ENCODE assay signal across 10 cellular contexts in genomic region chr2:152134488-152135280, GRCh38. TPM values are rescaled to one million over a fixed set of nuclear protein-coding genes. Genes with fewer than 3 reads are reported as not detected.
A peak's percentile ranks its signal among the peaks of the same experiment; 100 is the strongest.
DNase-seq lines count a peak whose midpoint lies in the region; ATAC-seq and TF ChIP-seq lines count a peak whose summit lies in the region.
"Had no signal": no experiment of that assay in that cellular context is flagged by ENCODE, and none has a peak within 500 bp of the region (broad histone marks: within the 10 kb centered on the region; RNA-seq: fewer than 3 reads in every experiment).

No MANE protein-coding gene starts in this region.

- H3K79me2 ChIP-seq in osteoblast (ENCODE audit: insufficient read depth, low read length) = no peaks in the 10 kb centered on the region

- H3K9me3 Mint-ChIP-seq in activated naive CD4-positive, alpha-beta T cell treated with anti-CD3 and anti-CD28 coated beads for 36 hours = no peaks in the 10 kb centered on the region
- no peaks in the 10 kb centered on the region for H3K9me3 Mint-ChIP-seq in activated T-cell treated with anti-CD3 and anti-CD28 coated beads, Interleukin-2, amount 50 U/mL, for 4 hours
- H3K9me3 Mint-ChIP-seq: naive B cell had no signal

- no peak overlapping the region for H2AFZ ChIP-seq in osteoblast (ENCODE audit: low read length)

- H3K4me1 ChIP-seq in osteoblast (ENCODE audit: insufficient read depth, low read length) (peaks cover 12% of the 10 kb centered on the region), tibial nerve (peaks cover 0 to 9% (median 0%) of the 10 kb centered on the region in 4 donors)

- no peak overlapping the region for H3K4me3 Mint-ChIP-seq in activated naive CD4-positive, alpha-beta T cell treated with anti-CD3 and anti-CD28 coated beads for 36 hours
- H3K4me3 Mint-ChIP-seq in activated T-cell treated with anti-CD3 and anti-CD28 coated beads, Interleukin-2, amount 50 U/mL, for 4 hours = no peak overlapping the region
- H3K4me3 Mint-ChIP-seq: naive B cell had no signal

- no peaks in the 10 kb centered on the region for H3K27me3 Mint-ChIP-seq in activated naive CD4-positive, alpha-beta T cell treated with anti-CD3 and anti-CD28 coated beads for 36 hours (ENCODE audit: low read depth)
- no peaks in the 10 kb centered on the region for H3K27me3 Mint-ChIP-seq in activated T-cell treated with anti-CD3 and anti-CD28 coated beads, Interleukin-2, amount 50 U/mL, for 4 hours (ENCODE audit: low read depth)
- H3K27me3 Mint-ChIP-seq: naive B cell had no signal

- DNase-seq in activated naive CD4-positive, alpha-beta T cell treated with anti-CD3 and anti-CD28 coated beads for 36 hours = peak; percentile 38
- DNase-seq in activated naive CD4-positive, alpha-beta T cell (lab: John Stamatoyannopoulos, UW) = no peak
- DNase-seq in activated T-cell treated with anti-CD3 and anti-CD28 coated beads, Interleukin-2, amount 50 U/mL, for 4 hours = no peak
- DNase-seq in osteoblast (ENCODE audit: insufficient read length, low spot score, missing footprints) = peak; percentile 88
- no peak for DNase-seq in HuH-7 (ENCODE audit: low spot score)
- no peak for DNase-seq in tibial nerve (ENCODE audit: low spot score in 2 of 2)
- DNase-seq in NCI-H1105 treated with DMSO at 0.1 percent for 48 hours (lab: John Stamatoyannopoulos, UW) = no peak
- DNase-seq: naive B cell had no signal

- no peak for TF ChIP-seq EP300 in tibial nerve (IDR thresholded peaks at IDR 0.05)

- H3K27me3 ChIP-seq in osteoblast (ENCODE audit: insufficient read depth, low read length) (no peaks in the 10 kb centered on the region), tibial nerve (no peaks in the 10 kb centered on the region)

- no peak overlapping the region for H3K4me2 ChIP-seq in osteoblast (ENCODE audit: insufficient read depth, low read length)

- CTCF ChIA-PET in activated naive CD4-positive, alpha-beta T cell treated with anti-CD3 and anti-CD28 coated beads for 36 hours (lab: Charles Lee) = no interaction called here

- H3K4me3 ChIP-seq in osteoblast (ENCODE audit: insufficient read depth, low read length) = no peak overlapping the region
- no peak overlapping the region for H3K4me3 ChIP-seq in tibial nerve

- H3K27ac Mint-ChIP-seq in activated naive CD4-positive, alpha-beta T cell treated with anti-CD3 and anti-CD28 coated beads for 36 hours = no peak overlapping the region

- peak overlapping the region; percentile 2 for H3K27ac ChIP-seq in osteoblast (ENCODE audit: low read depth, low read length)
- H3K27ac ChIP-seq in tibial nerve = no peak overlapping the region
- H3K27ac ChIP-seq: VCaP had no signal

- ATAC-seq in HG02938 (IDR thresholded peaks at IDR 0.05; ENCODE audit: unreplicated experiment) = peak; percentile 65
- ATAC-seq in activated T-cell treated with anti-CD3 and anti-CD28 coated beads, Interleukin-2, amount 50 U/mL, for 4 hours = peak; percentile 63 to 74

- H3K4me1 Mint-ChIP-seq in activated naive CD4-positive, alpha-beta T cell treated with anti-CD3 and anti-CD28 coated beads for 36 hours (ENCODE audit: low read depth) = peaks cover 6% of the 10 kb centered on the region
- peaks cover 7% of the 10 kb centered on the region for H3K4me1 Mint-ChIP-seq in activated T-cell treated with anti-CD3 and anti-CD28 coated beads, Interleukin-2, amount 50 U/mL, for 4 hours (ENCODE audit: low read depth)
- H3K4me1 Mint-ChIP-seq: naive B cell had no signal

- 68 to 75% methylated on average over 5 of the region's 5 CpGs for WGBS in tibial nerve, 2 donors

- peaks cover 5% of the 10 kb centered on the region for H3K36me3 ChIP-seq in osteoblast (ENCODE audit: insufficient read depth, low read length)
- peaks cover 0 to 30% (median 0%) of the 10 kb centered on the region in 3 donors for H3K36me3 ChIP-seq in tibial nerve

- no peak for TF ChIP-seq CTCF in osteoblast (IDR thresholded peaks at IDR 0.05; ENCODE audit: extremely low read depth, low read depth, low read length)
- TF ChIP-seq CTCF in tibial nerve (IDR thresholded peaks at IDR 0.05) = no peak

- intact Hi-C loops in activated naive CD4-positive, alpha-beta T cell treated with anti-CD3 and anti-CD28 coated beads for 36 hours (cut with micrococcal nuclease) = no loop called here

- no peak for TF ChIP-seq POLR2A in tibial nerve (IDR thresholded peaks at IDR 0.05)

- H3K9me3 ChIP-seq in osteoblast (ENCODE audit: low read depth, low read length) (no peaks in the 10 kb centered on the region), tibial nerve (no peaks in the 10 kb centered on the region)

- peaks cover 13% of the 10 kb centered on the region for H3K36me3 Mint-ChIP-seq in activated naive CD4-positive, alpha-beta T cell treated with anti-CD3 and anti-CD28 coated beads for 36 hours (ENCODE audit: low read depth)
- peaks cover 14% of the 10 kb centered on the region for H3K36me3 Mint-ChIP-seq in activated T-cell treated with anti-CD3 and anti-CD28 coated beads, Interleukin-2, amount 50 U/mL, for 4 hours (ENCODE audit: insufficient read depth)

- no peaks in the 10 kb centered on the region for H4K20me1 ChIP-seq in osteoblast (ENCODE audit: insufficient read depth, low read length)

RNA-seq across cellular contexts. Expression of gene CACNB4, which starts 35.8 kb away (rescaled TPM):
- total RNA-seq in activated naive CD4-positive, alpha-beta T cell treated with anti-CD3 and anti-CD28 coated beads for 36 hours = under 1 TPM; 0.10 to 0.15 TPM
- under 1 TPM; 0.05 to 0.26 (median 0.15) TPM for total RNA-seq in activated T-cell treated with anti-CD3 and anti-CD28 coated beads, Interleukin-2, amount 50 U/mL, for 4 hours
- total RNA-seq in osteoblast (2.4 and 4.3 TPM in 2 replicates), tibial nerve (1 to 10 TPM; 3.5 to 4.8 (median 4.3) TPM)

RNA-seq across cellular contexts. Expression of gene STAM2, which starts 40.9 kb away (rescaled TPM):
- 10 to 100 TPM in 1 of 2 experiments, 1 to 10 TPM in 1; 9.6 to 10.8 TPM for total RNA-seq in activated naive CD4-positive, alpha-beta T cell treated with anti-CD3 and anti-CD28 coated beads for 36 hours
- 10 to 100 TPM; 23.0 to 23.7 (median 23.1) TPM for total RNA-seq in activated T-cell treated with anti-CD3 and anti-CD28 coated beads, Interleukin-2, amount 50 U/mL, for 4 hours
- 51.6 and 52.5 TPM in 2 replicates for total RNA-seq in osteoblast
- total RNA-seq in tibial nerve = 10 to 100 TPM; 18.9 to 45.4 (median 31.7) TPM

Comparison
In these comparisons a context has a peak if more than half of its experiments do, and no peak if none do; other contexts are left out.
1. DNase-seq: peak in activated naive CD4-positive, alpha-beta T cell treated with anti-CD3 and anti-CD28 coated beads for 36 hours (single experiment) and osteoblast (single experiment); none in activated naive CD4-positive, alpha-beta T cell (0 of 4), activated T-cell treated with anti-CD3 and anti-CD28 coated beads, Interleukin-2, amount 50 U/mL, for 4 hours (single experiment), HuH-7 (single experiment), tibial nerve (0 of 2) and NCI-H1105 treated with DMSO at 0.1 percent for 48 hours (single experiment).